In genomic region chr18:68557183-68557582, GRCh38 we compare ENCODE assay signal across 1 cellular context.
TF ChIP-seq lines count a peak whose summit lies in the region.

No MANE protein-coding gene starts in this region.

TF ChIP-seq in H1, 55 proteins besides CTCF, POLR2A, EP300 and RAD21:
- TF ChIP-seq TCF12 (IDR thresholded peaks at IDR 0.05; ENCODE audit: low read depth, low read length) (no peak), YY1 (IDR thresholded peaks at IDR 0.05; ENCODE audit: low read depth, low read length) (no peak), SIX5 (IDR thresholded peaks at IDR 0.05; ENCODE audit: low read depth, low read length) (no peak), KDM5A (IDR thresholded peaks at IDR 0.05; ENCODE audit: low read length) (no peak), ATF3 (IDR thresholded peaks at IDR 0.05; ENCODE audit: insufficient read depth, low read depth, low read length) (no peak), HDAC2 (IDR thresholded peaks at IDR 0.05; ENCODE audit: borderline replicate concordance in 1 of 2, low read depth in 2 of 2, low read length in 2 of 2) (no peak), TAF7 (optimal IDR thresholded peaks at IDR 0.05; ENCODE audit: borderline replicate concordance, low read depth, low read length) (no peak), FOSL1 (IDR thresholded peaks at IDR 0.05; ENCODE audit: insufficient read depth, low read depth, low read length) (no peak), NANOG (IDR thresholded peaks at IDR 0.05; ENCODE audit: insufficient read depth, low read depth, low read length, poor library complexity, severe bottlenecking) (no peak), TBP (IDR thresholded peaks at IDR 0.05; ENCODE audit: low read depth, low read length) (no peak)
- TF ChIP-seq, protein P1, sequence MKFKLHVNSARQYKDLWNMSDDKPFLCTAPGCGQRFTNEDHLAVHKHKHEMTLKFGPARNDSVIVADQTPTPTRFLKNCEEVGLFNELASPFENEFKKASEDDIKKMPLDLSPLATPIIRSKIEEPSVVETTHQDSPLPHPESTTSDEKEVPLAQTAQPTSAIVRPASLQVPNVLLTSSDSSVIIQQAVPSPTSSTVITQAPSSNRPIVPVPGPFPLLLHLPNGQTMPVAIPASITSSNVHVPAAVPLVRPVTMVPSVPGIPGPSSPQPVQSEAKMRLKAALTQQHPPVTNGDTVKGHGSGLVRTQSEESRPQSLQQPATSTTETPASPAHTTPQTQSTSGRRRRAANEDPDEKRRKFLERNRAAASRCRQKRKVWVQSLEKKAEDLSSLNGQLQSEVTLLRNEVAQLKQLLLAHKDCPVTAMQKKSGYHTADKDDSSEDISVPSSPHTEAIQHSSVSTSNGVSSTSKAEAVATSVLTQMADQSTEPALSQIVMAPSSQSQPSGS (IDR thresholded peaks at IDR 0.05; ENCODE audit: low read length), result no peak
